ENCODE assay signal across 8 cellular contexts in genomic region chr1:207499573-207499972, GRCh38. TPM values are rescaled to one million over a fixed set of nuclear protein-coding genes. Genes with fewer than 3 reads are reported as not detected.
A peak's percentile ranks its signal among the peaks of the same experiment; 100 is the strongest.
DNase-seq lines count a peak whose midpoint lies in the region; ATAC-seq and TF ChIP-seq lines count a peak whose summit lies in the region.

No MANE protein-coding gene starts in this region.

- TF ChIP-seq CTCF in A673 (conservative IDR thresholded peaks at IDR 0.05; ENCODE audit: low read depth, low read length) = peak; percentile 87
- peak; percentile 30 for TF ChIP-seq CTCF in parathyroid adenoma (IDR thresholded peaks at IDR 0.05)
- TF ChIP-seq CTCF in upper lobe of right lung (IDR thresholded peaks at IDR 0.05) = peak; percentile 70

- H3K4me2 ChIP-seq in parathyroid adenoma (ENCODE audit: low read length) = no peak overlapping the region

- H3K27ac ChIP-seq in A673 (ENCODE audit: low read depth, low read length, poor library complexity, severe bottlenecking) (no peak overlapping the region), SK-N-MC (no peak overlapping the region), parathyroid adenoma (no peak overlapping the region), upper lobe of right lung (no peak overlapping the region)

- CTCF ChIA-PET in A673 (lab: Charles Lee) = interaction anchor here (0.6 to 1.2 kb wide), 2 partner anchors 28 to 415 kb away, joined by 3 to 4 read pairs; no protein-coding TSS in a partner anchor

- H3K4me3 ChIP-seq in A673 (ENCODE audit: low read depth, low read length, poor library complexity, severe bottlenecking) (no peak overlapping the region), SK-N-MC (no peak overlapping the region), parathyroid adenoma (ENCODE audit: low read depth, low read length) (no peak overlapping the region), upper lobe of right lung (no peak overlapping the region)

- intact Hi-C loops in A673 (cut with micrococcal nuclease; ENCODE audit: unreplicated experiment) = loop anchor here (1.0 to 5.0 kb wide), 3 partner anchors 92 to 587 kb away; no protein-coding TSS in a partner anchor
- intact Hi-C loops in upper lobe of right lung (cut with DNase I) = no loop called here

- DNase-seq in A673 (ENCODE audit: low spot score) = peak; percentile 78
- peak; percentile 76 for DNase-seq in NCI-H1092 treated with DMSO at 0.1 percent for 48 hours (lab: John Stamatoyannopoulos, UW)
- peak; percentile 70 for DNase-seq in SK-N-MC (ENCODE audit: low read depth, low spot score)
- peak in 3 of 4 experiments; percentile 4 to 54 (median 51) for DNase-seq in activated naive CD4-positive, alpha-beta T cell (lab: John Stamatoyannopoulos, UW)
- DNase-seq in germinal center (ENCODE audit: low spot score) = peak; percentile 54
- DNase-seq in upper lobe of right lung = peak; percentile 66

- H3K4me1 ChIP-seq in A673 (ENCODE audit: insufficient read depth, low read length, poor library complexity, severe bottlenecking) (no peaks in the 10 kb centered on the region), parathyroid adenoma (no peaks in the 10 kb centered on the region), upper lobe of right lung (peaks cover 10% of the 10 kb centered on the region)

- no peaks in the 10 kb centered on the region for H3K79me2 ChIP-seq in parathyroid adenoma

- POLR2A ChIA-PET in A673 (lab: Charles Lee; ENCODE audit: low non-redundant PET) = no interaction called here

- no peak overlapping the region for H3K9ac ChIP-seq in SK-N-MC (ENCODE audit: insufficient read length)
- no peak overlapping the region for H3K9ac ChIP-seq in parathyroid adenoma

- H3K27me3 ChIP-seq in A673 (replicated peaks; ENCODE audit: insufficient read depth, low read depth, low read length, poor library complexity) (peaks cover 93% of the 10 kb centered on the region), parathyroid adenoma (ENCODE audit: control insufficient read depth, insufficient read depth, low read length) (no peaks in the 10 kb centered on the region), upper lobe of right lung (peaks cover 46% of the 10 kb centered on the region)

- H3K9me3 ChIP-seq in A673 (ENCODE audit: low read depth, low read length, poor library complexity, severe bottlenecking) = no peaks in the 10 kb centered on the region
- H3K9me3 ChIP-seq in SK-N-MC (ENCODE audit: low read depth, low read length) = no peaks in the 10 kb centered on the region
- H3K9me3 ChIP-seq in parathyroid adenoma (ENCODE audit: control insufficient read depth, low read length) = no peaks in the 10 kb centered on the region
- H3K9me3 ChIP-seq in upper lobe of right lung = no peaks in the 10 kb centered on the region

- BruUV-seq in A673 (replicated peaks; lab: Mats Ljungman, UMichigan) = no TSS peak

- H3K36me3 ChIP-seq in A673 (ENCODE audit: insufficient read depth, low read length, poor library complexity, severe bottlenecking) = no peaks in the 10 kb centered on the region
- H3K36me3 ChIP-seq in SK-N-MC (ENCODE audit: insufficient read depth, low read length) = no peaks in the 10 kb centered on the region
- H3K36me3 ChIP-seq in parathyroid adenoma (ENCODE audit: control insufficient read depth, insufficient read depth, low read length) = no peaks in the 10 kb centered on the region
- no peaks in the 10 kb centered on the region for H3K36me3 ChIP-seq in upper lobe of right lung

- H2AFZ ChIP-seq in parathyroid adenoma = no peak overlapping the region

- peak; percentile 47 for ATAC-seq in GM18907 (IDR thresholded peaks at IDR 0.05; ENCODE audit: unreplicated experiment)
- peak; percentile 88 for ATAC-seq in upper lobe of right lung

RNA-seq across cellular contexts. Expression of gene CR1, which starts 3.6 kb away (rescaled TPM):
- total RNA-seq in A673 (2021) = not detected in 2 replicates
- 11.4 TPM for total RNA-seq in upper lobe of right lung

RNA-seq across cellular contexts. Expression of gene CR2, which starts 45.4 kb away (rescaled TPM):
- not detected in 2 replicates for total RNA-seq in A673 (2021)
- 0.12 TPM for total RNA-seq in upper lobe of right lung

Comparison
In these comparisons a context has a peak if more than half of its experiments do, and no peak if none do; other contexts are left out.
1. CTCF ChIP-seq: peak in every context shown above with its lines; median percentile 87 in A673; 70 in upper lobe of right lung; 30 in parathyroid adenoma.
2. RNA of gene CR1, which starts 3.6 kb away (total RNA-seq): 11.4 TPM in upper lobe of right lung (single experiment); not detected in A673; every median in the first group is over 10 times any median in the second.
3. Peak in every context shown above with its lines, with median percentiles within 50 percentile points of each other: DNase-seq.